In genomic region chr15:67140078-67140833, GRCh38 we compare ENCODE assay signal across 10 cellular contexts.
DNase-seq lines count a peak whose midpoint lies in the region; ATAC-seq and TF ChIP-seq lines count a peak whose summit lies in the region.
"Had no signal": no experiment of that assay in that cellular context is flagged by ENCODE, and none has a peak within 500 bp of the region (broad histone marks: within the 10 kb centered on the region; RNA-seq: fewer than 3 reads in every experiment).

No MANE protein-coding gene starts in this region.

- DNase-seq in activated CD4-positive, alpha-beta T cell treated with anti-CD3 and anti-CD28 coated beads, Interleukin-2, amount 10 ng/mL, durations not matched to agents 7 days and 5 days: no peak
- DNase-seq in activated CD4-positive, alpha-beta T cell treated with anti-CD3 and anti-CD28 coated beads, Interleukin-2, amount 50 U/mL, for 48 hours: no peak
- no peak for DNase-seq in activated CD8-positive, alpha-beta T cell treated with anti-CD3 and anti-CD28 coated beads for 36 hours
- DNase-seq in stimulated activated effector memory CD8-positive, alpha-beta T cell treated with anti-CD3 and anti-CD28 coated beads, Interleukin-12 subunit alpha, Interleukin-12 subunit beta, amount 100 ng/mL, for 72 hours (ENCODE audit: low spot score in 2 of 2): no peak
- DNase-seq in lower leg skin (ENCODE audit: low spot score in 2 of 2) (no peak), SIG-M5 (lab: John Stamatoyannopoulos, UW) (no peak), iPS-NIHi11 (ENCODE audit: low spot score) (no peak)
- DNase-seq: NCI-H2029 treated with DMSO at 0.1 percent for 48 hours, SHP77 had no signal

- no peaks in the 10 kb centered on the region for H3K27me3 Mint-ChIP-seq in activated CD4-positive, alpha-beta T cell treated with anti-CD3 and anti-CD28 coated beads, Interleukin-2, amount 10 ng/mL, durations not matched to agents 7 days and 5 days
- H3K27me3 Mint-ChIP-seq in activated CD8-positive, alpha-beta T cell treated with anti-CD3 and anti-CD28 coated beads for 36 hours: no peaks in the 10 kb centered on the region

- no peaks in the 10 kb centered on the region for H3K9me3 Mint-ChIP-seq in activated CD4-positive, alpha-beta T cell treated with anti-CD3 and anti-CD28 coated beads, Interleukin-2, amount 10 ng/mL, durations not matched to agents 7 days and 5 days
- H3K9me3 Mint-ChIP-seq in activated CD8-positive, alpha-beta T cell treated with anti-CD3 and anti-CD28 coated beads for 36 hours: no peaks in the 10 kb centered on the region
- H3K9me3 Mint-ChIP-seq in stimulated activated effector memory CD8-positive, alpha-beta T cell treated with anti-CD3 and anti-CD28 coated beads, Interleukin-12 subunit alpha, Interleukin-12 subunit beta, amount 100 ng/mL, for 72 hours: no peaks in the 10 kb centered on the region

- H3K4me1 Mint-ChIP-seq in activated CD4-positive, alpha-beta T cell treated with anti-CD3 and anti-CD28 coated beads, Interleukin-2, amount 10 ng/mL, durations not matched to agents 7 days and 5 days: peaks cover 95% of the 10 kb centered on the region
- peaks cover 67% of the 10 kb centered on the region for H3K4me1 Mint-ChIP-seq in activated CD8-positive, alpha-beta T cell treated with anti-CD3 and anti-CD28 coated beads for 36 hours (ENCODE audit: low read depth)
- peaks cover 87% of the 10 kb centered on the region for H3K4me1 Mint-ChIP-seq in stimulated activated effector memory CD8-positive, alpha-beta T cell treated with anti-CD3 and anti-CD28 coated beads, Interleukin-12 subunit alpha, Interleukin-12 subunit beta, amount 100 ng/mL, for 72 hours

- no peak for TF ChIP-seq POLR2A in lower leg skin (IDR thresholded peaks at IDR 0.05)

- H3K36me3 Mint-ChIP-seq in activated CD4-positive, alpha-beta T cell treated with anti-CD3 and anti-CD28 coated beads, Interleukin-2, amount 10 ng/mL, durations not matched to agents 7 days and 5 days (ENCODE audit: low read depth): peaks cover 50% of the 10 kb centered on the region
- peaks cover 4% of the 10 kb centered on the region for H3K36me3 Mint-ChIP-seq in activated CD8-positive, alpha-beta T cell treated with anti-CD3 and anti-CD28 coated beads for 36 hours (ENCODE audit: low read depth)
- H3K36me3 Mint-ChIP-seq in stimulated activated effector memory CD8-positive, alpha-beta T cell treated with anti-CD3 and anti-CD28 coated beads, Interleukin-12 subunit alpha, Interleukin-12 subunit beta, amount 100 ng/mL, for 72 hours: peaks cover 17% of the 10 kb centered on the region

- no peak for TF ChIP-seq CTCF in activated CD8-positive, alpha-beta T cell treated with anti-CD3 and anti-CD28 coated beads for 36 hours (IDR thresholded peaks at IDR 0.05)
- TF ChIP-seq CTCF in lower leg skin (IDR thresholded peaks at IDR 0.05): no peak

- H3K4me3 Mint-ChIP-seq in activated CD4-positive, alpha-beta T cell treated with anti-CD3 and anti-CD28 coated beads, Interleukin-2, amount 10 ng/mL, durations not matched to agents 7 days and 5 days: no peak overlapping the region
- H3K4me3 Mint-ChIP-seq in activated CD8-positive, alpha-beta T cell treated with anti-CD3 and anti-CD28 coated beads for 36 hours: no peak overlapping the region
- peak overlapping the region; percentile 25 for H3K4me3 Mint-ChIP-seq in stimulated activated effector memory CD8-positive, alpha-beta T cell treated with anti-CD3 and anti-CD28 coated beads, Interleukin-12 subunit alpha, Interleukin-12 subunit beta, amount 100 ng/mL, for 72 hours

- H3K4me3 ChIP-seq in lower leg skin (ENCODE audit: low read depth, poor library complexity, severe bottlenecking): no peak overlapping the region

- CTCF ChIA-PET in activated CD4-positive, alpha-beta T cell treated with anti-CD3 and anti-CD28 coated beads, Interleukin-2, amount 10 ng/mL, durations not matched to agents 7 days and 5 days (lab: Charles Lee): interaction anchor here (1.3 to 2.7 kb wide), 3 partner anchors 8 to 11 kb away, joined by 5 to 13 read pairs (median 5); no protein-coding TSS in a partner anchor
- CTCF ChIA-PET in activated CD8-positive, alpha-beta T cell treated with anti-CD3 and anti-CD28 coated beads for 36 hours (lab: Charles Lee): no interaction called here

- peak overlapping the region; percentile 60 for H3K27ac Mint-ChIP-seq in activated CD4-positive, alpha-beta T cell treated with anti-CD3 and anti-CD28 coated beads, Interleukin-2, amount 10 ng/mL, durations not matched to agents 7 days and 5 days
- H3K27ac Mint-ChIP-seq in activated CD8-positive, alpha-beta T cell treated with anti-CD3 and anti-CD28 coated beads for 36 hours: no peak overlapping the region
- H3K27ac Mint-ChIP-seq in stimulated activated effector memory CD8-positive, alpha-beta T cell treated with anti-CD3 and anti-CD28 coated beads, Interleukin-12 subunit alpha, Interleukin-12 subunit beta, amount 100 ng/mL, for 72 hours: peak overlapping the region; percentile 99

- ATAC-seq in HG02610 (IDR thresholded peaks at IDR 0.05; ENCODE audit: unreplicated experiment): peak; percentile 83
- ATAC-seq in activated CD8-positive, alpha-beta T cell treated with anti-CD3 and anti-CD28 coated beads for 36 hours: peak; percentile 20
- ATAC-seq in stimulated activated effector memory CD8-positive, alpha-beta T cell treated with anti-CD3 and anti-CD28 coated beads, Interleukin-12 subunit alpha, Interleukin-12 subunit beta, amount 100 ng/mL, for 72 hours: peak; percentile 66

- intact Hi-C loops in activated CD8-positive, alpha-beta T cell treated with anti-CD3 and anti-CD28 coated beads for 36 hours (cut with micrococcal nuclease): no loop called here
- intact Hi-C loops in lower leg skin (cut with DNase I; ENCODE audit: low total_unique reads): no loop called here

- POLR2A ChIA-PET in activated CD4-positive, alpha-beta T cell treated with anti-CD3 and anti-CD28 coated beads, Interleukin-2, amount 10 ng/mL, durations not matched to agents 7 days and 5 days (lab: Charles Lee): no interaction called here
- POLR2A ChIA-PET in activated CD8-positive, alpha-beta T cell treated with anti-CD3 and anti-CD28 coated beads for 36 hours (lab: Charles Lee): interaction anchor here (0.6 to 1.6 kb wide), 4 partner anchors 8 to 217 kb away, joined by 3 to 8 read pairs (median 4); no protein-coding TSS in a partner anchor

- 83 to 84% methylated on average over 9 of the region's 9 CpGs for WGBS in lower leg skin, 2 donors

Comparison
In these comparisons a context has a peak if more than half of its experiments do, and no peak if none do; other contexts are left out.
1. ATAC-seq: peak in every context shown above with its lines; median percentile 83 in HG02610; 66 in stimulated activated effector memory CD8-positive, alpha-beta T cell treated with anti-CD3 and anti-CD28 coated beads, Interleukin-12 subunit alpha, Interleukin-12 subunit beta, amount 100 ng/mL, for 72 hours; 20 in activated CD8-positive, alpha-beta T cell treated with anti-CD3 and anti-CD28 coated beads for 36 hours.